Comparison of ENCODE assay signal across 8 cellular contexts in genomic region chr9:127714916-127715442, GRCh38. TPM values are rescaled to one million over a fixed set of nuclear protein-coding genes. Genes with fewer than 3 reads are reported as not detected.
DNase-seq lines count a peak whose midpoint lies in the region; ATAC-seq and FAIRE-seq lines count a peak whose summit lies in the region.

No MANE protein-coding gene starts in this region.

- no peaks in the 10 kb centered on the region for H3K27me3 ChIP-seq in iPS-15b (ENCODE audit: control insufficient read depth, insufficient read depth, low read length)

- peak overlapping the region; percentile 92 for H3K27ac Mint-ChIP-seq in activated naive CD8-positive, alpha-beta T cell treated with anti-CD3 and anti-CD28 coated beads, Interleukin-2, amount 10 ng/mL, durations not matched to agents 7 days and 5 days
- H3K27ac Mint-ChIP-seq in stimulated activated memory B cell treated with anti-CD40 and anti-IgM and Interleukin-4, amounts not matched to agents 10 μg/mL and 1 μg/mL and 100 μg/mL, for 72 hours: peak overlapping the region; percentile 82

- ATAC-seq in HG03066 (IDR thresholded peaks at IDR 0.05; ENCODE audit: low read depth, unreplicated experiment): peak; percentile 8
- peak; percentile 2 for ATAC-seq in activated naive CD8-positive, alpha-beta T cell treated with anti-CD3 and anti-CD28 coated beads, Interleukin-2, amount 10 ng/mL, durations not matched to agents 7 days and 5 days (ENCODE audit: low read depth)
- peak; percentile 1 for ATAC-seq in stimulated activated memory B cell treated with anti-CD40 and anti-IgM and Interleukin-4, amounts not matched to agents 10 μg/mL and 1 μg/mL and 100 μg/mL, for 72 hours

- H3K36me3 Mint-ChIP-seq in activated naive CD8-positive, alpha-beta T cell treated with anti-CD3 and anti-CD28 coated beads, Interleukin-2, amount 10 ng/mL, durations not matched to agents 7 days and 5 days: no peaks in the 10 kb centered on the region
- H3K36me3 Mint-ChIP-seq in stimulated activated memory B cell treated with anti-CD40 and anti-IgM and Interleukin-4, amounts not matched to agents 10 μg/mL and 1 μg/mL and 100 μg/mL, for 72 hours: peaks cover 5% of the 10 kb centered on the region

- peaks cover 27% of the 10 kb centered on the region for H3K4me1 Mint-ChIP-seq in activated naive CD8-positive, alpha-beta T cell treated with anti-CD3 and anti-CD28 coated beads, Interleukin-2, amount 10 ng/mL, durations not matched to agents 7 days and 5 days
- H3K4me1 Mint-ChIP-seq in stimulated activated memory B cell treated with anti-CD40 and anti-IgM and Interleukin-4, amounts not matched to agents 10 μg/mL and 1 μg/mL and 100 μg/mL, for 72 hours: peaks cover 38% of the 10 kb centered on the region

- no peaks in the 10 kb centered on the region for H3K36me3 ChIP-seq in iPS-15b (ENCODE audit: control insufficient read depth, insufficient read depth, low read length)

- POLR2A ChIA-PET in activated naive CD8-positive, alpha-beta T cell treated with anti-CD3 and anti-CD28 coated beads, Interleukin-2, amount 10 ng/mL, durations not matched to agents 7 days and 5 days (lab: Charles Lee): interaction anchor here (0.5 to 2.4 kb wide), 8 partner anchors 9 to 264 kb away, joined by 3 to 10 read pairs (median 3); partner anchors contain the start of genes LRSAM1, RPL12 and TOR2A

- FAIRE-seq in RCC 7860 (lab: Jason Lieb, UNC): no peak

- H3K4me3 Mint-ChIP-seq in activated naive CD8-positive, alpha-beta T cell treated with anti-CD3 and anti-CD28 coated beads, Interleukin-2, amount 10 ng/mL, durations not matched to agents 7 days and 5 days: peak overlapping the region; percentile 97
- H3K4me3 Mint-ChIP-seq in stimulated activated memory B cell treated with anti-CD40 and anti-IgM and Interleukin-4, amounts not matched to agents 10 μg/mL and 1 μg/mL and 100 μg/mL, for 72 hours: peak overlapping the region; percentile 91

- DNase-seq in Daoy (ENCODE audit: low read depth) (peak; percentile 38), RCC 7860 (ENCODE audit: low spot score) (no peak), NCI-H2029 treated with DMSO at 0.1 percent for 48 hours (lab: John Stamatoyannopoulos, UW) (no peak), NCI-H1436 (lab: John Stamatoyannopoulos, UW) (no peak)
- no peak for DNase-seq in activated naive CD8-positive, alpha-beta T cell treated with anti-CD3 and anti-CD28 coated beads, Interleukin-2, amount 10 ng/mL, durations not matched to agents 7 days and 5 days

- peaks cover 10% of the 10 kb centered on the region for H3K4me1 ChIP-seq in iPS-15b (ENCODE audit: control insufficient read depth, insufficient read depth, low read length)

- no peaks in the 10 kb centered on the region for H3K9me3 ChIP-seq in iPS-15b (ENCODE audit: control insufficient read depth, insufficient read depth, low read length)

- no peaks in the 10 kb centered on the region for H3K9me3 Mint-ChIP-seq in activated naive CD8-positive, alpha-beta T cell treated with anti-CD3 and anti-CD28 coated beads, Interleukin-2, amount 10 ng/mL, durations not matched to agents 7 days and 5 days
- H3K9me3 Mint-ChIP-seq in stimulated activated memory B cell treated with anti-CD40 and anti-IgM and Interleukin-4, amounts not matched to agents 10 μg/mL and 1 μg/mL and 100 μg/mL, for 72 hours: no peaks in the 10 kb centered on the region

- peaks cover 2% of the 10 kb centered on the region for H3K27me3 Mint-ChIP-seq in activated naive CD8-positive, alpha-beta T cell treated with anti-CD3 and anti-CD28 coated beads, Interleukin-2, amount 10 ng/mL, durations not matched to agents 7 days and 5 days
- H3K27me3 Mint-ChIP-seq in stimulated activated memory B cell treated with anti-CD40 and anti-IgM and Interleukin-4, amounts not matched to agents 10 μg/mL and 1 μg/mL and 100 μg/mL, for 72 hours: no peaks in the 10 kb centered on the region

- peak overlapping the region; percentile 83 for H3K4me3 ChIP-seq in iPS-15b (ENCODE audit: low read depth, low read length)

- H3K9ac ChIP-seq in iPS-15b (ENCODE audit: low read depth, low read length): no peak overlapping the region

RNA-seq across cellular contexts. Expression of gene PTRH1, which starts 0.5 kb away (rescaled TPM):
- total RNA-seq in Daoy (2014; rRNA removed; shearing (Covaris generic)): 17.4 and 31.4 TPM in 2 replicates
- 10 to 100 TPM in 1 of 2 experiments, 1 to 10 TPM in 1; 9.9 to 13.1 TPM for total RNA-seq in activated naive CD8-positive, alpha-beta T cell treated with anti-CD3 and anti-CD28 coated beads, Interleukin-2, amount 10 ng/mL, durations not matched to agents 7 days and 5 days

RNA-seq across cellular contexts. Expression of gene TTC16, which starts 0.9 kb away (rescaled TPM):
- 0.06 TPM in 1 of 2 replicates, not detected in the other for total RNA-seq in Daoy (2014; rRNA removed; shearing (Covaris generic))
- total RNA-seq in activated naive CD8-positive, alpha-beta T cell treated with anti-CD3 and anti-CD28 coated beads, Interleukin-2, amount 10 ng/mL, durations not matched to agents 7 days and 5 days: 1 to 10 TPM; 4.4 to 5.3 TPM

RNA-seq across cellular contexts. Expression of gene CFAP157, which starts 8.2 kb away (rescaled TPM):
- total RNA-seq in Daoy (2014; rRNA removed; shearing (Covaris generic)): not detected in 2 replicates
- total RNA-seq in activated naive CD8-positive, alpha-beta T cell treated with anti-CD3 and anti-CD28 coated beads, Interleukin-2, amount 10 ng/mL, durations not matched to agents 7 days and 5 days: under 1 TPM in 1 of 2 experiments, not detected in 1; 0.23 TPM

RNA-seq across cellular contexts. Expression of gene TOR2A, which starts 20.1 kb away (rescaled TPM):
- 5.3 and 18.9 TPM in 2 replicates for total RNA-seq in Daoy (2014; rRNA removed; shearing (Covaris generic))
- total RNA-seq in activated naive CD8-positive, alpha-beta T cell treated with anti-CD3 and anti-CD28 coated beads, Interleukin-2, amount 10 ng/mL, durations not matched to agents 7 days and 5 days: 10 to 100 TPM; 21.7 to 24.4 TPM
